1 cellular context compared by ENCODE assay signal in genomic region chr6:149316108-149316727, GRCh38.
TF ChIP-seq lines count a peak whose summit lies in the region.

No MANE protein-coding gene starts in this region.

TF ChIP-seq in GM23338, 12 proteins besides CTCF, POLR2A, EP300 and RAD21 (continued from another document):
- TF ChIP-seq REST (IDR thresholded peaks at IDR 0.05; ENCODE audit: unreplicated experiment) (no peak), ETS1 (IDR thresholded peaks at IDR 0.05) (no peak)
